8 cellular contexts compared by ENCODE assay signal in genomic region chrX:72086995-72087394, GRCh38.
"Had no signal": no experiment of that assay in that cellular context is flagged by ENCODE, and none has a peak within 500 bp of the region (broad histone marks: within the 10 kb centered on the region; RNA-seq: fewer than 3 reads in every experiment).

No MANE protein-coding gene starts in this region.

- DNase-seq: GDM1, GF-D8 had no signal

- H3K4me3 ChIP-seq: GM12878 had no signal

- ATAC-seq: GM12878 had no signal

- FAIRE-seq: G401.6, GM12878, GM12891, GM12892, GM18507, GM19239 had no signal
